In genomic region chr1:227759345-227760300, GRCh38 we compare ENCODE assay signal across 9 cellular contexts. TPM values are rescaled to one million over a fixed set of nuclear protein-coding genes. Genes with fewer than 3 reads are reported as not detected.
DNase-seq lines count a peak whose midpoint lies in the region; ATAC-seq and TF ChIP-seq lines count a peak whose summit lies in the region.
"Had no signal": no experiment of that assay in that cellular context is flagged by ENCODE, and none has a peak within 500 bp of the region (broad histone marks: within the 10 kb centered on the region; RNA-seq: fewer than 3 reads in every experiment).

No MANE protein-coding gene starts in this region.

- H3K14ac ChIP-seq in neuronal stem cell (ENCODE audit: low read length) = no peak overlapping the region

- H2AK5ac ChIP-seq in neuronal stem cell (ENCODE audit: low read depth, low read length) = no peak overlapping the region
- H2AK5ac ChIP-seq in mesendoderm (ENCODE audit: low read length) = no peak overlapping the region

- no peaks in the 10 kb centered on the region for H3K27me3 Mint-ChIP-seq in Calu3 (ENCODE audit: unreplicated experiment)
- H3K27me3 Mint-ChIP-seq in activated CD4-positive, alpha-beta T cell treated with anti-CD3 and anti-CD28 coated beads, Interleukin-2, amount 10 ng/mL, durations not matched to agents 7 days and 5 days = no peaks in the 10 kb centered on the region

- H2BK15ac ChIP-seq in neuronal stem cell (ENCODE audit: low read length) (no peak overlapping the region), mesendoderm (replicated peaks; ENCODE audit: low read depth) (no peak overlapping the region)

- CTCF ChIA-PET in Calu3 (lab: Charles Lee) = interaction anchor here (0.6 to 1.2 kb wide), 2 partner anchors 25 to 77 kb away, joined by 3 to 4 read pairs; no protein-coding TSS in a partner anchor
- CTCF ChIA-PET in activated CD4-positive, alpha-beta T cell treated with anti-CD3 and anti-CD28 coated beads, Interleukin-2, amount 10 ng/mL, durations not matched to agents 7 days and 5 days (lab: Charles Lee) = interaction anchor here (1.3 to 2.3 kb wide), 3 partner anchors 191 to 194 kb away, joined by 3 to 9 read pairs (median 3); no protein-coding TSS in a partner anchor

- H3K9me3 Mint-ChIP-seq in Calu3 (ENCODE audit: low read depth, unreplicated experiment) = no peaks in the 10 kb centered on the region
- H3K9me3 Mint-ChIP-seq in activated CD4-positive, alpha-beta T cell treated with anti-CD3 and anti-CD28 coated beads, Interleukin-2, amount 10 ng/mL, durations not matched to agents 7 days and 5 days = no peaks in the 10 kb centered on the region

- no peak overlapping the region for H4K91ac ChIP-seq in neuronal stem cell (ENCODE audit: low read depth, low read length, poor library complexity)

- H3K4me1 ChIP-seq in neuronal stem cell (ENCODE audit: control insufficient read depth in 2 of 2, insufficient read depth in 1 of 2, low read depth in 1 of 2, low read length in 2 of 2) (no peaks in the 10 kb centered on the region), mesendoderm (ENCODE audit: control insufficient read depth, low read depth, low read length) (no peaks in the 10 kb centered on the region)

- no peak overlapping the region for H4K5ac ChIP-seq in mesendoderm (ENCODE audit: low read length)

- no CpG with 5 or more reads among the region's 15 CpGs for WGBS in neuronal stem cell (ENCODE audit: extremely low coverage in 2 of 2, insufficient read length in 2 of 2, insufficient replicate concordance in 1 of 2), 2 donors
- no CpG with 5 or more reads among the region's 15 CpGs for WGBS in mesendoderm (ENCODE audit: extremely low coverage, insufficient coverage, low lambda C conversion rate)

- H3K27me3 ChIP-seq in dorsolateral prefrontal cortex (no peaks in the 10 kb centered on the region), neuronal stem cell (ENCODE audit: control insufficient read depth in 3 of 3, insufficient read depth in 3 of 3, low read depth in 1 of 3, low read length in 3 of 3) (no peaks in the 10 kb centered on the region), mesendoderm (ENCODE audit: insufficient read depth, low read length, poor library complexity) (no peaks in the 10 kb centered on the region)

- no peak overlapping the region for H2BK12ac ChIP-seq in neuronal stem cell (ENCODE audit: low read length)

- H3K18ac ChIP-seq in neuronal stem cell (ENCODE audit: low read length) (no peak overlapping the region), mesendoderm (ENCODE audit: low read length) (no peak overlapping the region)

- H4K8ac ChIP-seq in neuronal stem cell (ENCODE audit: low read depth, low read length) (no peak overlapping the region), mesendoderm (ENCODE audit: low read depth, low read length) (no peak overlapping the region)

- no peak overlapping the region for H3K9ac ChIP-seq in neuronal stem cell (ENCODE audit: low read depth, low read length, poor library complexity)
- no peak overlapping the region for H3K9ac ChIP-seq in mesendoderm (ENCODE audit: low read length)

- BruUV-seq in Calu3 (replicated peaks; lab: Mats Ljungman, UMichigan) = TSS peak; percentile 42

- no peaks in the 10 kb centered on the region for H3K79me2 ChIP-seq in mesendoderm (ENCODE audit: control insufficient read depth, insufficient read depth, low read length)

- no peak overlapping the region for H3K23ac ChIP-seq in neuronal stem cell (ENCODE audit: low read depth, low read length, poor library complexity)
- no peak overlapping the region for H3K23ac ChIP-seq in mesendoderm (ENCODE audit: low read length)

- no peak overlapping the region for H3K27ac Mint-ChIP-seq in Calu3 (ENCODE audit: unreplicated experiment)
- H3K27ac Mint-ChIP-seq in activated CD4-positive, alpha-beta T cell treated with anti-CD3 and anti-CD28 coated beads, Interleukin-2, amount 10 ng/mL, durations not matched to agents 7 days and 5 days = no peak overlapping the region

- POLR2A ChIA-PET in activated CD4-positive, alpha-beta T cell treated with anti-CD3 and anti-CD28 coated beads, Interleukin-2, amount 10 ng/mL, durations not matched to agents 7 days and 5 days (lab: Charles Lee) = no interaction called here

- no peak for DNase-seq in Calu3
- DNase-seq in NCI-H2171 treated with DMSO at 0.1 percent for 48 hours (lab: John Stamatoyannopoulos, UW) = peak; percentile 96
- peak in 4 of 10 donors; percentile 61 to 78 (median 72) for DNase-seq in dorsolateral prefrontal cortex
- no peak for DNase-seq in neuronal stem cell (ENCODE audit: low spot score)
- no peak for DNase-seq in GOT3 (lab: John Stamatoyannopoulos, UW)
- no peak for DNase-seq in mesendoderm
- DNase-seq in activated CD4-positive, alpha-beta T cell treated with anti-CD3 and anti-CD28 coated beads, Interleukin-2, amount 10 ng/mL, durations not matched to agents 7 days and 5 days = no peak

- no peak overlapping the region for H2AFZ ChIP-seq in neuronal stem cell (ENCODE audit: low read length)

- H3K4me1 Mint-ChIP-seq in Calu3 (ENCODE audit: low read depth, unreplicated experiment) = peaks cover 12% of the 10 kb centered on the region
- peaks cover 74% of the 10 kb centered on the region for H3K4me1 Mint-ChIP-seq in activated CD4-positive, alpha-beta T cell treated with anti-CD3 and anti-CD28 coated beads, Interleukin-2, amount 10 ng/mL, durations not matched to agents 7 days and 5 days

- intact Hi-C loops in Calu3 (cut with micrococcal nuclease; ENCODE audit: unreplicated experiment) = no loop called here
- intact Hi-C loops in dorsolateral prefrontal cortex (cut with DNase I) = loop anchor here (1.0 to 2.0 kb wide), 3 partner anchors 25 to 187 kb away; partner anchors contain the start of genes JMJD4 (in 1 of the 2) and SNAP47 (in 1 of the 2)

- no peak overlapping the region for H2BK120ac ChIP-seq in neuronal stem cell (ENCODE audit: low read depth, low read length)
- no peak overlapping the region for H2BK120ac ChIP-seq in mesendoderm (ENCODE audit: low read depth, low read length)

- no peak overlapping the region for H3K4me3 Mint-ChIP-seq in Calu3 (ENCODE audit: low read depth, unreplicated experiment)
- H3K4me3 Mint-ChIP-seq in activated CD4-positive, alpha-beta T cell treated with anti-CD3 and anti-CD28 coated beads, Interleukin-2, amount 10 ng/mL, durations not matched to agents 7 days and 5 days = no peak overlapping the region

- H3K4ac ChIP-seq in neuronal stem cell (ENCODE audit: low read length) (no peak overlapping the region), mesendoderm (ENCODE audit: low read depth, low read length) (no peak overlapping the region)

- ATAC-seq in GM21528 (IDR thresholded peaks at IDR 0.05; ENCODE audit: low FRiP score, unreplicated experiment) = no peak

- H3K27ac ChIP-seq in dorsolateral prefrontal cortex = peak overlapping the region in 52 of 59 donors; percentile 1 to 91 (median 64)
- no peak overlapping the region for H3K27ac ChIP-seq in neuronal stem cell (replicated peaks; ENCODE audit: low read length)
- no peak overlapping the region for H3K27ac ChIP-seq in mesendoderm (ENCODE audit: low read depth, low read length)
- H3K27ac ChIP-seq: HL-60 had no signal

- H3K4me2 ChIP-seq in neuronal stem cell (ENCODE audit: insufficient read depth, low read length, poor library complexity, severe bottlenecking) = no peak overlapping the region
- H3K4me2 ChIP-seq in mesendoderm (ENCODE audit: low read length) = no peak overlapping the region

- no peak for TF ChIP-seq CTCF in Calu3 (IDR thresholded peaks at IDR 0.05; ENCODE audit: unreplicated experiment)
- TF ChIP-seq CTCF in dorsolateral prefrontal cortex (IDR thresholded peaks at IDR 0.05 in 54 of 56, conservative IDR thresholded peaks at IDR 0.05 in 2 of 56; ENCODE audit: low read depth in 1 of 56, partially characterized antibody in 56 of 56) = no peak

- H3K36me3 Mint-ChIP-seq in Calu3 (ENCODE audit: insufficient read depth, unreplicated experiment) = peaks cover 10% of the 10 kb centered on the region
- H3K36me3 Mint-ChIP-seq in activated CD4-positive, alpha-beta T cell treated with anti-CD3 and anti-CD28 coated beads, Interleukin-2, amount 10 ng/mL, durations not matched to agents 7 days and 5 days (ENCODE audit: low read depth) = peaks cover 64% of the 10 kb centered on the region

- H3K36me3 ChIP-seq in neuronal stem cell (replicated peaks in 1 of 2; ENCODE audit: control insufficient read depth in 2 of 2, insufficient read depth in 2 of 2, low read length in 2 of 2) (peaks cover 43 to 80% of the 10 kb centered on the region in 2 donors), mesendoderm (ENCODE audit: control insufficient read depth, insufficient read depth, low read length) (peaks cover 10% of the 10 kb centered on the region)

- H3K79me1 ChIP-seq in neuronal stem cell (ENCODE audit: low read depth, low read length) (peaks cover 10% of the 10 kb centered on the region), mesendoderm (ENCODE audit: low read length) (peaks cover 8% of the 10 kb centered on the region)

- H2BK5ac ChIP-seq in neuronal stem cell (ENCODE audit: low read length) (peak overlapping the region; percentile 19), mesendoderm (ENCODE audit: low read length) (no peak overlapping the region)

- H3K4me3 ChIP-seq in dorsolateral prefrontal cortex (peak overlapping the region in 3 of 59 donors; percentile 1 to 23 (median 10)), neuronal stem cell (ENCODE audit: low read length in 2 of 2) (no peak overlapping the region), mesendoderm (ENCODE audit: low read length) (no peak overlapping the region)

- H3K56ac ChIP-seq in mesendoderm (ENCODE audit: low read length) = no peak overlapping the region

- no peaks in the 10 kb centered on the region for H3K9me3 ChIP-seq in neuronal stem cell (replicated peaks in 1 of 2; ENCODE audit: control insufficient read depth in 2 of 2, insufficient read depth in 1 of 2, low read depth in 1 of 2, low read length in 2 of 2)

RNA-seq across cellular contexts. Expression of gene SNAP47, which starts 24.4 kb away (rescaled TPM):
- total RNA-seq in Calu3 (2022) = 39.4 and 39.9 TPM in 2 replicates
- total RNA-seq in dorsolateral prefrontal cortex = 100 to 1,000 TPM in 2 of 120 experiments, 10 to 100 TPM in 118; 39.7 to 102 (median 75.0) TPM
- polyA plus RNA-seq in neuronal stem cell (2013, experiment 1 of 2) = 27.1 TPM
- polyA plus RNA-seq in neuronal stem cell (2013, experiment 2 of 2) = 25.3 TPM
- 20.3 TPM for polyA plus RNA-seq in mesendoderm (2013, experiment 1 of 2)
- 20.4 TPM for polyA plus RNA-seq in mesendoderm (2013, experiment 2 of 2)
- 10 to 100 TPM; 30.3 TPM for total RNA-seq in activated CD4-positive, alpha-beta T cell treated with anti-CD3 and anti-CD28 coated beads, Interleukin-2, amount 10 ng/mL, durations not matched to agents 7 days and 5 days

RNA-seq across cellular contexts. Expression of gene JMJD4, which starts 24.5 kb away (rescaled TPM):
- total RNA-seq in Calu3 (2022) (37.8 and 40.0 TPM in 2 replicates), dorsolateral prefrontal cortex (10 to 100 TPM in 115 of 120 experiments, 1 to 10 TPM in 5; 7.0 to 20.5 (median 13.3) TPM)
- polyA plus RNA-seq in neuronal stem cell (2013, experiment 1 of 2) = 6.4 TPM
- 5.6 TPM for polyA plus RNA-seq in neuronal stem cell (2013, experiment 2 of 2)
- 10.8 TPM for polyA plus RNA-seq in mesendoderm (2013, experiment 1 of 2)
- polyA plus RNA-seq in mesendoderm (2013, experiment 2 of 2) = 10.8 TPM
- 10 to 100 TPM; 15.4 to 20.0 TPM for total RNA-seq in activated CD4-positive, alpha-beta T cell treated with anti-CD3 and anti-CD28 coated beads, Interleukin-2, amount 10 ng/mL, durations not matched to agents 7 days and 5 days

RNA-seq across cellular contexts. Expression of gene PRSS38, which starts 55.9 kb away (rescaled TPM):
- total RNA-seq in Calu3 (2022) = not detected in 2 replicates
- total RNA-seq in dorsolateral prefrontal cortex = under 1 TPM in 2 of 120 experiments, not detected in 118; 0.47 to 0.69 TPM
- polyA plus RNA-seq in neuronal stem cell (2013, experiment 1 of 2) = not detected
- not detected for polyA plus RNA-seq in neuronal stem cell (2013, experiment 2 of 2)
- polyA plus RNA-seq in mesendoderm (2013, experiment 1 of 2) = not detected
- not detected for polyA plus RNA-seq in mesendoderm (2013, experiment 2 of 2)
- not detected for total RNA-seq in activated CD4-positive, alpha-beta T cell treated with anti-CD3 and anti-CD28 coated beads, Interleukin-2, amount 10 ng/mL, durations not matched to agents 7 days and 5 days

Comparison
In these comparisons a context has a peak if more than half of its experiments do, and no peak if none do; other contexts are left out.
1. H3K27ac ChIP-seq: peak in dorsolateral prefrontal cortex (52 of 59); none in neuronal stem cell (single experiment) and mesendoderm (single experiment).